8 cellular contexts compared by ENCODE assay signal in genomic region chr2:172554352-172555271, GRCh38. TPM values are rescaled to one million over a fixed set of nuclear protein-coding genes. Genes with fewer than 3 reads are reported as not detected.
DNase-seq lines count a peak whose midpoint lies in the region; ATAC-seq and TF ChIP-seq lines count a peak whose summit lies in the region.

No MANE protein-coding gene starts in this region.

- TF ChIP-seq CTCF in SK-N-SH (IDR thresholded peaks at IDR 0.05) = no peak
- TF ChIP-seq CTCF in body of pancreas (IDR thresholded peaks at IDR 0.05) = no peak

- H3K79me2 ChIP-seq in SK-N-SH (ENCODE audit: insufficient read depth) = peaks cover 31% of the 10 kb centered on the region

- H4K20me1 ChIP-seq in SK-N-SH (ENCODE audit: insufficient read depth) = no peaks in the 10 kb centered on the region

- peaks cover 28% of the 10 kb centered on the region for H3K27me3 Mint-ChIP-seq in activated CD4-positive, alpha-beta T cell treated with anti-CD3 and anti-CD28 coated beads, Interleukin-2, amount 10 ng/mL, durations not matched to agents 7 days and 5 days
- peaks cover 9% of the 10 kb centered on the region for H3K27me3 Mint-ChIP-seq in stimulated activated naive CD8-positive, alpha-beta T cell treated with anti-CD3 and anti-CD28 coated beads, Interleukin-15, amount 100 ng/mL, for 72 hours

- TF ChIP-seq RAD21 in SK-N-SH (IDR thresholded peaks at IDR 0.05; ENCODE audit: low read length) = no peak

- peak overlapping the region; percentile 83 for H3K4me3 Mint-ChIP-seq in activated CD4-positive, alpha-beta T cell treated with anti-CD3 and anti-CD28 coated beads, Interleukin-2, amount 10 ng/mL, durations not matched to agents 7 days and 5 days
- H3K4me3 Mint-ChIP-seq in stimulated activated naive CD8-positive, alpha-beta T cell treated with anti-CD3 and anti-CD28 coated beads, Interleukin-15, amount 100 ng/mL, for 72 hours = peak overlapping the region; percentile 33 to 93

- no peaks in the 10 kb centered on the region for H3K36me3 ChIP-seq in SK-N-SH (replicated peaks in 1 of 2; ENCODE audit: control insufficient read depth in 1 of 2, insufficient read depth in 2 of 2, low read length in 1 of 2)
- no peaks in the 10 kb centered on the region for H3K36me3 ChIP-seq in body of pancreas (replicated peaks in 1 of 2; ENCODE audit: insufficient read depth in 1 of 2, low read depth in 2 of 2)

- peaks cover 62% of the 10 kb centered on the region for H3K4me1 Mint-ChIP-seq in activated CD4-positive, alpha-beta T cell treated with anti-CD3 and anti-CD28 coated beads, Interleukin-2, amount 10 ng/mL, durations not matched to agents 7 days and 5 days
- peaks cover 69% of the 10 kb centered on the region for H3K4me1 Mint-ChIP-seq in stimulated activated naive CD8-positive, alpha-beta T cell treated with anti-CD3 and anti-CD28 coated beads, Interleukin-15, amount 100 ng/mL, for 72 hours

- H3K27ac ChIP-seq in SK-N-SH (ENCODE audit: low read depth in 2 of 2, low read length in 1 of 2) (no peak overlapping the region), body of pancreas (peak overlapping the region in 2 of 4 donors; percentile 89 to 97)

- WGBS in SK-N-SH (ENCODE audit: low lambda C conversion rate) = 45% methylated on average over 18 of the region's 18 CpGs
- WGBS in body of pancreas, 2 donors = 49 to 51% methylated on average over 18 of the region's 18 CpGs

- ATAC-seq in SK-N-SH treated with all-trans-retinoic acid at 6 μM for 48 hours (no peak), body of pancreas (no peak), HG03135 (IDR thresholded peaks at IDR 0.05; ENCODE audit: unreplicated experiment) (no peak), HG02840 (IDR thresholded peaks at IDR 0.05; ENCODE audit: low FRiP score, unreplicated experiment) (no peak)
- no peak for ATAC-seq in stimulated activated naive CD8-positive, alpha-beta T cell treated with anti-CD3 and anti-CD28 coated beads, Interleukin-15, amount 100 ng/mL, for 72 hours

- no peaks in the 10 kb centered on the region for H3F3A ChIP-seq in SK-N-SH (replicated peaks; ENCODE audit: insufficient read depth)

- intact Hi-C loops in body of pancreas (cut with DNase I) = no loop called here

- peak overlapping the region; percentile 75; the same call in 1 of the 2 replicates for H3K9ac ChIP-seq in SK-N-SH

- H3K27ac Mint-ChIP-seq in activated CD4-positive, alpha-beta T cell treated with anti-CD3 and anti-CD28 coated beads, Interleukin-2, amount 10 ng/mL, durations not matched to agents 7 days and 5 days = peak overlapping the region; percentile 82
- H3K27ac Mint-ChIP-seq in stimulated activated naive CD8-positive, alpha-beta T cell treated with anti-CD3 and anti-CD28 coated beads, Interleukin-15, amount 100 ng/mL, for 72 hours = peak overlapping the region in 1 of 2 donors; percentile 7

- H3K4me1 ChIP-seq in SK-N-SH (ENCODE audit: control insufficient read depth in 1 of 2, insufficient read depth in 2 of 2, low read depth in 1 of 2, low read length in 1 of 2) = peaks cover 4 to 12% of the 10 kb centered on the region in 2 experiments; a peak in 3 of 4 replicates
- peaks cover 16% of the 10 kb centered on the region for H3K4me1 ChIP-seq in body of pancreas

- CTCF ChIA-PET in SK-N-SH (lab: Yijun Ruan, JAX) = interaction anchor here (1.0 to 2.3 kb wide), 2 partner anchors 156 to 377 kb away, joined by 3 to 5 read pairs; no protein-coding TSS in a partner anchor
- CTCF ChIA-PET in activated CD4-positive, alpha-beta T cell treated with anti-CD3 and anti-CD28 coated beads, Interleukin-2, amount 10 ng/mL, durations not matched to agents 7 days and 5 days (lab: Charles Lee) = interaction anchor here (0.8 kb wide), 1 partner anchor 17 kb away, joined by 3 read pairs; no protein-coding TSS in a partner anchor

- H2AFZ ChIP-seq in SK-N-SH (ENCODE audit: low read depth) = peak overlapping the region; percentile 91

- H3K4me3 ChIP-seq in SK-N-SH (ENCODE audit: low read depth in 2 of 2, low read length in 1 of 2) (peak overlapping the region; percentile 79 to 85), iPS-11a (ENCODE audit: low read depth, low read length) (peak overlapping the region; percentile 88), body of pancreas (no peak overlapping the region)

- H3K9me3 ChIP-seq in SK-N-SH (no peaks in the 10 kb centered on the region), body of pancreas (no peaks in the 10 kb centered on the region)

- DNase-seq in SK-N-SH = peak; percentile 51
- no peak for DNase-seq in activated CD4-positive, alpha-beta T cell treated with anti-CD3 and anti-CD28 coated beads, Interleukin-2, amount 10 ng/mL, durations not matched to agents 7 days and 5 days
- no peak for DNase-seq in stimulated activated naive CD8-positive, alpha-beta T cell treated with anti-CD3 and anti-CD28 coated beads, Interleukin-15, amount 100 ng/mL, for 72 hours
- DNase-seq in body of pancreas = no peak

- H3K36me3 Mint-ChIP-seq in activated CD4-positive, alpha-beta T cell treated with anti-CD3 and anti-CD28 coated beads, Interleukin-2, amount 10 ng/mL, durations not matched to agents 7 days and 5 days (ENCODE audit: low read depth) = peaks cover 42% of the 10 kb centered on the region

- POLR2A ChIA-PET in SK-N-SH (lab: Yijun Ruan, JAX) = no interaction called here
- POLR2A ChIA-PET in activated CD4-positive, alpha-beta T cell treated with anti-CD3 and anti-CD28 coated beads, Interleukin-2, amount 10 ng/mL, durations not matched to agents 7 days and 5 days (lab: Charles Lee) = no interaction called here

- TF ChIP-seq POLR2A in body of pancreas (IDR thresholded peaks at IDR 0.05) = no peak

- H3K4me2 ChIP-seq in SK-N-SH = peak overlapping the region; percentile 83

- H3K9me2 ChIP-seq in SK-N-SH = no peaks in the 10 kb centered on the region

- peak in 1 of 2 experiments; percentile 65; a peak in 1 of 4 replicates for TF ChIP-seq EP300 in SK-N-SH (IDR thresholded peaks at IDR 0.05; ENCODE audit: borderline replicate concordance in 1 of 2, low read depth in 1 of 2, low read length in 1 of 2)

- no peaks in the 10 kb centered on the region for H3K27me3 ChIP-seq in SK-N-SH (ENCODE audit: insufficient read depth)
- H3K27me3 ChIP-seq in body of pancreas = no peaks in the 10 kb centered on the region

- no peaks in the 10 kb centered on the region for H3K9me3 Mint-ChIP-seq in activated CD4-positive, alpha-beta T cell treated with anti-CD3 and anti-CD28 coated beads, Interleukin-2, amount 10 ng/mL, durations not matched to agents 7 days and 5 days
- no peaks in the 10 kb centered on the region for H3K9me3 Mint-ChIP-seq in stimulated activated naive CD8-positive, alpha-beta T cell treated with anti-CD3 and anti-CD28 coated beads, Interleukin-15, amount 100 ng/mL, for 72 hours

TF ChIP-seq in SK-N-SH, 30 proteins besides CTCF, POLR2A, EP300 and RAD21 (continues in another document):
- TF ChIP-seq RCOR1 (IDR thresholded peaks at IDR 0.05; ENCODE audit: low read length) (peak; percentile 84; the same call in 1 of the 2 replicates), GATA2 (CRISPR knock-in tag; IDR thresholded peaks at IDR 0.05) (peak; percentile 77), MAX (IDR thresholded peaks at IDR 0.05; ENCODE audit: low read depth) (no peak), CHD2 (IDR thresholded peaks at IDR 0.05; ENCODE audit: low read length, partially characterized antibody) (peak; percentile 64)

TF ChIP-seq in SK-N-SH treated with all-trans-retinoic acid at 6 μM for 48 hours, 23 proteins besides CTCF, POLR2A, EP300 and RAD21 (continues in another document):
- TF ChIP-seq ZNF8 (CRISPR knock-in tag; IDR thresholded peaks at IDR 0.05) = no peak
- TF ChIP-seq CSDC2 (CRISPR knock-in tag; IDR thresholded peaks at IDR 0.05) = no peak
- TF ChIP-seq TCF4 (CRISPR knock-in tag; IDR thresholded peaks at IDR 0.05; ENCODE audit: borderline replicate concordance) = no peak
- TF ChIP-seq RARB (CRISPR knock-in tag; IDR thresholded peaks at IDR 0.05) = no peak
- TF ChIP-seq, protein P1, sequence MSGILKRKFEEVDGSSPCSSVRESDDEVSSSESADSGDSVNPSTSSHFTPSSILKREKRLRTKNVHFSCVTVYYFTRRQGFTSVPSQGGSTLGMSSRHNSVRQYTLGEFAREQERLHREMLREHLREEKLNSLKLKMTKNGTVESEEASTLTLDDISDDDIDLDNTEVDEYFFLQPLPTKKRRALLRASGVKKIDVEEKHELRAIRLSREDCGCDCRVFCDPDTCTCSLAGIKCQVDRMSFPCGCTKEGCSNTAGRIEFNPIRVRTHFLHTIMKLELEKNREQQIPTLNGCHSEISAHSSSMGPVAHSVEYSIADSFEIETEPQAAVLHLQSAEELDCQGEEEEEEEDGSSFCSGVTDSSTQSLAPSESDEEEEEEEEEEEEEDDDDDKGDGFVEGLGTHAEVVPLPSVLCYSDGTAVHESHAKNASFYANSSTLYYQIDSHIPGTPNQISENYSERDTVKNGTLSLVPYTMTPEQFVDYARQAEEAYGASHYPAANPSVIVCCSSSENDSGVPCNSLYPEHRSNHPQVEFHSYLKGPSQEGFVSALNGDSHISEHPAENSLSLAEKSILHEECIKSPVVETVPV (CRISPR knock-in tag; IDR thresholded peaks at IDR 0.05) = no peak
- TF ChIP-seq TOX (CRISPR knock-in tag; IDR thresholded peaks at IDR 0.05; ENCODE audit: borderline replicate concordance) = no peak
- TF ChIP-seq SNAI2 (CRISPR knock-in tag; IDR thresholded peaks at IDR 0.05) = no peak
- no peak for TF ChIP-seq ARNTL (CRISPR knock-in tag; IDR thresholded peaks at IDR 0.05; ENCODE audit: borderline replicate concordance, low read depth)
- TF ChIP-seq PPARA (CRISPR knock-in tag; IDR thresholded peaks at IDR 0.05; ENCODE audit: borderline replicate concordance) = no peak
- TF ChIP-seq, protein P2, sequence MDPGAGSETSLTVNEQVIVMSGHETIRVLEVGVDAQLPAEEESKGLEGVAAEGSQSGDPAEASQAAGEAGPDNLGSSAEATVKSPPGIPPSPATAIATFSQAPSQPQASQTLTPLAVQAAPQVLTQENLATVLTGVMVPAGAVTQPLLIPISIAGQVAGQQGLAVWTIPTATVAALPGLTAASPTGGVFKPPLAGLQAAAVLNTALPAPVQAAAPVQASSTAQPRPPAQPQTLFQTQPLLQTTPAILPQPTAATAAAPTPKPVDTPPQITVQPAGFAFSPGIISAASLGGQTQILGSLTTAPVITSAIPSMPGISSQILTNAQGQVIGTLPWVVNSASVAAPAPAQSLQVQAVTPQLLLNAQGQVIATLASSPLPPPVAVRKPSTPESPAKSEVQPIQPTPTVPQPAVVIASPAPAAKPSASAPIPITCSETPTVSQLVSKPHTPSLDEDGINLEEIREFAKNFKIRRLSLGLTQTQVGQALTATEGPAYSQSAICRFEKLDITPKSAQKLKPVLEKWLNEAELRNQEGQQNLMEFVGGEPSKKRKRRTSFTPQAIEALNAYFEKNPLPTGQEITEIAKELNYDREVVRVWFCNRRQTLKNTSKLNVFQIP (CRISPR knock-in tag; IDR thresholded peaks at IDR 0.05; ENCODE audit: borderline replicate concordance, low read depth) = no peak
- TF ChIP-seq OSR1 (CRISPR knock-in tag; IDR thresholded peaks at IDR 0.05) = no peak

RNA-seq across cellular contexts. Expression of gene PDK1, which starts 1.3 kb away (rescaled TPM):
- polyA plus RNA-seq in SK-N-SH (2012; rRNA removed) = 5.3 and 6.3 TPM in 2 replicates
- polyA plus RNA-seq in SK-N-SH (2012; cell fraction: cytosol; rRNA removed) = 4.8 and 6.4 TPM in 2 replicates
- polyA plus RNA-seq in SK-N-SH (2012; cell fraction: nucleus; rRNA removed) = 5.2 and 11.6 TPM in 2 replicates
- total RNA-seq in activated CD4-positive, alpha-beta T cell treated with anti-CD3 and anti-CD28 coated beads, Interleukin-2, amount 10 ng/mL, durations not matched to agents 7 days and 5 days = 10 to 100 TPM; 36.1 to 49.1 TPM
- total RNA-seq in body of pancreas = 10 to 100 TPM in 1 of 2 donors, 1 to 10 TPM in 1; 8.0 to 17.5 TPM

Comparison
In these comparisons a context has a peak if more than half of its experiments do, and no peak if none do; other contexts are left out.
1. H3K4me3 ChIP-seq: peak in SK-N-SH (2 of 2) and iPS-11a (single experiment); none in body of pancreas (0 of 2).